In the genomic region with DNA sequence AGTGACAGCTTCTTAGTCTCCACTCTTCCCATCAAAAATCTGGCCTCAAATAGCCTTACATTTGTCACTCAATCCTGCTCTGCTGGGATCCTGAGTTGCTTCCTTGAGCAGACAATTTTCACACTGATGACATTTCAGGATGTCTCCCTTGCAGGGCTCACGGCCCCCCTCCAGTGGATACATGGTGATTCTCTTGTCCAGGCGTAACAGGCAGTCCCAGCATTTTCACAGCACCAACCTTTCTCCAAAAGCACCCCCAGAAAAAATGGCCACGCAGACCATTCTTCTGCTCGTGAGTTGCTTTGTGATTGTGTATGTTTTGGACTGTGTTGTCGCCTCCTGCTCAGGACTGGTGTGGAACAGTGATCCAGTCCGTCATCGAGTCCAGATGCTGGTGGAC, we compare ENCODE assay signal across 1 cellular context.
TF ChIP-seq lines count a peak whose summit lies in the region.

No MANE protein-coding gene starts in this region.

TF ChIP-seq in GM23338, 12 proteins besides CTCF, POLR2A, EP300 and RAD21 (continued from another document):
- TF ChIP-seq REST (IDR thresholded peaks at IDR 0.05; ENCODE audit: unreplicated experiment) (no peak), STAT1 (IDR thresholded peaks at IDR 0.05; ENCODE audit: unreplicated experiment) (no peak)
